1 cellular context compared by ENCODE assay signal in genomic region chr4:74056114-74056857, GRCh38.
TF ChIP-seq lines count a peak whose summit lies in the region.

No MANE protein-coding gene starts in this region.

TF ChIP-seq in GM23338, 12 proteins besides CTCF, POLR2A, EP300 and RAD21:
- TF ChIP-seq ZNF462 (CRISPR knock-in tag; IDR thresholded peaks at IDR 0.05) (peak; percentile 86), POLR2AphosphoS5 (IDR thresholded peaks at IDR 0.05; ENCODE audit: low read depth) (no peak), REST (IDR thresholded peaks at IDR 0.05; ENCODE audit: unreplicated experiment) (no peak), ZNF331 (CRISPR knock-in tag; IDR thresholded peaks at IDR 0.05; ENCODE audit: low read depth) (no peak)
